Comparison of ENCODE assay signal across 9 cellular contexts in the genomic region with DNA sequence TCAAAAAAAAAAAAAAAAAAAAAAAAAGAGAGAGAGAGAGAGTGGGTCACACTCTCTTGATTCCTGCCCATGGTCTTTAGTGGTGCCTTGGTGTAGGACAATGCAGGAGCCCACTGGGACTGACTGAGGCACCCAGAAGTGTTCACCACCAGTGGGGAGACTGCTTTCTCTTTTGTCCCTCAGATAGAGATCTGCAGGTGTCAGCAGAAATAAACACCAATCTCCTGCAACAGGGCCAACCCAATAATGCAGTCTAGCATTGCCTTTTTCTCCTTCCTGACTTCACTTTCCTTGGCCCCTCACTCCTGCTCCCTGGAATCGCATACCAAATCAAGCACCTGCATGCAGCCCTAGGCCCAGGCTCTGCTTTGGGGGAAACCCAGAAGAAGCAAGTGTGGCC.
"Had no signal": no experiment of that assay in that cellular context is flagged by ENCODE, and none has a peak within 500 bp of the region (broad histone marks: within the 10 kb centered on the region; RNA-seq: fewer than 3 reads in every experiment).

No MANE protein-coding gene starts in this region.

- ATAC-seq: GM23338, HCT116 had no signal

- H3K27ac Mint-ChIP-seq: GM23338, HFFc6 had no signal

- FAIRE-seq: H1, H54, HTR-8/SVneo had no signal

- DNase-seq: HFFc6, KBM-7 had no signal

- H3K27ac ChIP-seq: KMS-11 had no signal

- H3K4me3 Mint-ChIP-seq: GM23338, HFFc6 had no signal

- H3K36me3 ChIP-seq: HAP-1 had no signal

- H3K4me2 ChIP-seq: GM23338, KMS-11 had no signal

- H3K9me3 Mint-ChIP-seq: HFFc6 had no signal

- H3K9me3 ChIP-seq: HAP-1 had no signal

- H3K9ac ChIP-seq: KMS-11 had no signal

- H3K4me3 ChIP-seq: GM23338, HAP-1 had no signal

- H3K4me1 Mint-ChIP-seq: GM23338 had no signal
